Comparison of ENCODE assay signal across 21 cellular contexts in the genomic region with DNA sequence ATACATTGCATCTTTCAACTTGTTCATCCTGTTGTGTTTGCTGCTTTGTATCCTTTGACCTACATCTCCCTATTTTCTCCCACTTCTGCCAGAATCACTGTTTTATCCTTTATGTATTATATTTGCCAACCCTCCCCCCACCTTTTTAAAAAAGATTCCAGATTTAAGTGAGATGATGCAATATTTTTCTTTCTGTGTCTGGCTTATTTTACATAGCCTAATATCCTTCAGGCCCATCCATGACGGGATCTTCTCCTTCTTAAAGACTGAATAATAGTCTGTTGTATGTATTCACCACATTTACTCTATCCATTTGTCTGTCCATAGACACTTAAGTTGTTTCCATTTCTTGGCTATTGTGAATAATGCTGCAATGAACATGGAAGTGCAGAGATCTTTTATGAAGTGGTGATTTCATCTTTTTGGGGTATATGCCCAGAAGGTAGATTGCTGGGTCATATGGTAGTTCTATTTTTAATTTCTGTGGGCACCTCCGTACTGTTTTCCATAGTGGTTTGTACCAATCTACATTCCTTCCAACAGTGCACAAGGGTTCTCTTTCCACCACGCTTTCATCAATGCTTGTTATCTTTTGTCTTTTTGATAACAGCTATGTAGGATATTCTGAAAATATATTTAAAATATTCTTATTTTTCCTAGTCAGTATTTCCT.
DNase-seq lines count a peak whose midpoint lies in the region; ATAC-seq, FAIRE-seq and TF ChIP-seq lines count a peak whose summit lies in the region.
"Had no signal": no experiment of that assay in that cellular context is flagged by ENCODE, and none has a peak within 500 bp of the region (broad histone marks: within the 10 kb centered on the region; RNA-seq: fewer than 3 reads in every experiment).

No MANE protein-coding gene starts in this region.

- intact Hi-C loops in head of caudate nucleus (cut with DNase I): no loop called here

- CTCF ChIA-PET in HEK293 (lab: Yijun Ruan, JAX): interaction anchor here (0.6 kb wide), 1 partner anchor 16 kb away, joined by 3 read pairs; no protein-coding TSS in a partner anchor
- CTCF ChIA-PET in H1 (lab: Charles Lee; ENCODE audit: partially characterized antibody): no interaction called here

- H3K4me3 Mint-ChIP-seq in stimulated activated memory B cell treated with anti-CD40 and anti-IgM and Interleukin-4, amounts not matched to agents 10 μg/mL and 1 μg/mL and 100 μg/mL, for 72 hours: no peak overlapping the region
- H3K4me3 Mint-ChIP-seq: CD4-positive, CD25-positive, alpha-beta regulatory T cell; CD8-positive, alpha-beta memory T cell had no signal

- H3K56ac ChIP-seq in H1 (replicated peaks; ENCODE audit: insufficient read length, low read depth, low read length): no peak overlapping the region

- H3K36me3 ChIP-seq in HEK293 (ENCODE audit: control insufficient read depth in 2 of 2, insufficient read depth in 1 of 2, low read length in 2 of 2): no peaks in the 10 kb centered on the region
- no peaks in the 10 kb centered on the region for H3K36me3 ChIP-seq in adipocyte (ENCODE audit: control insufficient read depth, insufficient read depth, low read length, severe bottlenecking)
- H3K36me3 ChIP-seq in H1 (ENCODE audit: control insufficient read depth in 2 of 4, insufficient read depth in 4 of 4, low read length in 3 of 4): no peaks in the 10 kb centered on the region
- no peaks in the 10 kb centered on the region for H3K36me3 ChIP-seq in smooth muscle cell (ENCODE audit: low read depth)
- H3K36me3 ChIP-seq: BE2C, HAP-1 had no signal

- H3K9me3 Mint-ChIP-seq in stimulated activated memory B cell treated with anti-CD40 and anti-IgM and Interleukin-4, amounts not matched to agents 10 μg/mL and 1 μg/mL and 100 μg/mL, for 72 hours: no peaks in the 10 kb centered on the region
- H3K9me3 Mint-ChIP-seq: CD8-positive, alpha-beta memory T cell had no signal

- H2BK12ac ChIP-seq in H1 (ENCODE audit: low read depth, low read length): no peak overlapping the region

- TF ChIP-seq RAD21 in H1 (IDR thresholded peaks at IDR 0.05 in 1 of 2, conservative IDR thresholded peaks at IDR 0.05 in 1 of 2; ENCODE audit: low read depth in 2 of 2, low read length in 2 of 2): no peak

- H4K91ac ChIP-seq in H1 (replicated peaks; ENCODE audit: insufficient read length, low read length): no peak overlapping the region

- no peaks in the 10 kb centered on the region for H3K9me3 ChIP-seq in HEK293 (ENCODE audit: control insufficient read depth, insufficient read depth, low read depth, low read length)
- H3K9me3 ChIP-seq in adipocyte (ENCODE audit: control insufficient read depth, low read length): no peaks in the 10 kb centered on the region
- H3K9me3 ChIP-seq in H1 (ENCODE audit: insufficient read depth in 2 of 2, low read depth in 1 of 2, low read length in 1 of 2): no peaks in the 10 kb centered on the region
- no peaks in the 10 kb centered on the region for H3K9me3 ChIP-seq in smooth muscle cell (replicated peaks; ENCODE audit: low read depth)
- H3K9me3 ChIP-seq: BE2C, HAP-1 had no signal

- peaks cover 30% of the 10 kb centered on the region for H3K4me1 Mint-ChIP-seq in stimulated activated memory B cell treated with anti-CD40 and anti-IgM and Interleukin-4, amounts not matched to agents 10 μg/mL and 1 μg/mL and 100 μg/mL, for 72 hours

- H3K9ac ChIP-seq in adipocyte (ENCODE audit: low read length): no peak overlapping the region
- H3K9ac ChIP-seq in H1 (replicated peaks in 1 of 4; ENCODE audit: extremely low read depth in 1 of 4, low read depth in 3 of 4, low read length in 3 of 4): no peak overlapping the region
- no peak overlapping the region for H3K9ac ChIP-seq in smooth muscle cell (ENCODE audit: low read depth)

- TF ChIP-seq EP300 in H1 (IDR thresholded peaks at IDR 0.05; ENCODE audit: borderline replicate concordance in 1 of 2, low read depth in 2 of 2, low read length in 2 of 2): no peak

- H3K27ac ChIP-seq in HEK293 (ENCODE audit: extremely low read depth, low read depth, low read length): no peak overlapping the region
- no peak overlapping the region for H3K27ac ChIP-seq in H1 (ENCODE audit: low read depth, low read length)
- H3K27ac ChIP-seq in smooth muscle cell (ENCODE audit: low read depth): no peak overlapping the region

- H3K14ac ChIP-seq in H1 (ENCODE audit: insufficient read length): no peak overlapping the region

- H3K4me3 ChIP-seq in HEK293 (ENCODE audit: low read depth, low read length) (no peak overlapping the region), adipocyte (ENCODE audit: low read length) (no peak overlapping the region), H1 (ENCODE audit: extremely low read depth in 1 of 4, insufficient read depth in 2 of 4, low read depth in 3 of 4, low read length in 4 of 4) (no peak overlapping the region), smooth muscle cell (no peak overlapping the region)
- H3K4me3 ChIP-seq: GM12878, HAP-1 had no signal

- H3K4me1 ChIP-seq in HEK293 (ENCODE audit: control insufficient read depth, insufficient read depth, low read length) (peaks cover 5% of the 10 kb centered on the region; the same call in 1 of the 2 replicates), adipocyte (ENCODE audit: control insufficient read depth, insufficient read depth, low read length) (peaks cover 12% of the 10 kb centered on the region), H1 (replicated peaks in 1 of 4; ENCODE audit: control insufficient read depth in 3 of 4, insufficient read depth in 4 of 4, low read length in 3 of 4) (no peaks in the 10 kb centered on the region), smooth muscle cell (ENCODE audit: low read depth) (peaks cover 28% of the 10 kb centered on the region)
- H3K4me1 ChIP-seq: BE2C had no signal

- no peak overlapping the region for H2AFZ ChIP-seq in H1 (ENCODE audit: low read length)
- no peak overlapping the region for H2AFZ ChIP-seq in smooth muscle cell (ENCODE audit: low read depth)

- H2AK5ac ChIP-seq in H1 (ENCODE audit: low read depth, low read length): no peak overlapping the region

- no peak overlapping the region for H2BK120ac ChIP-seq in H1 (replicated peaks; ENCODE audit: low read depth, low read length)

- H3K27me3 ChIP-seq in adipocyte (replicated peaks; ENCODE audit: control insufficient read depth, insufficient read depth, low read length) (no peaks in the 10 kb centered on the region), H1 (replicated peaks in 1 of 4; ENCODE audit: control insufficient read depth in 3 of 4, extremely low read depth in 1 of 4, insufficient read depth in 3 of 4, low read length in 3 of 4) (no peaks in the 10 kb centered on the region), smooth muscle cell (ENCODE audit: low read depth) (no peaks in the 10 kb centered on the region)
- H3K27me3 ChIP-seq: BE2C had no signal

- POLR2A ChIA-PET in HEK293 (lab: Yijun Ruan, JAX) (no interaction called here), H1 (lab: Charles Lee; ENCODE audit: partially characterized antibody) (no interaction called here)

- no peak for TF ChIP-seq POLR2A in H1 (IDR thresholded peaks at IDR 0.05; ENCODE audit: control extremely low read depth in 1 of 2, low read depth in 2 of 2, low read length in 2 of 2)

- H3K18ac ChIP-seq in H1 (ENCODE audit: extremely low read depth, low read length): no peak overlapping the region

- H3K27ac Mint-ChIP-seq in stimulated activated memory B cell treated with anti-CD40 and anti-IgM and Interleukin-4, amounts not matched to agents 10 μg/mL and 1 μg/mL and 100 μg/mL, for 72 hours: no peak overlapping the region
- H3K27ac Mint-ChIP-seq: CD4-positive, CD25-positive, alpha-beta regulatory T cell; CD8-positive, alpha-beta memory T cell had no signal

- H3K27me3 Mint-ChIP-seq in stimulated activated memory B cell treated with anti-CD40 and anti-IgM and Interleukin-4, amounts not matched to agents 10 μg/mL and 1 μg/mL and 100 μg/mL, for 72 hours: no peaks in the 10 kb centered on the region
- H3K27me3 Mint-ChIP-seq: CD4-positive, CD25-positive, alpha-beta regulatory T cell; CD8-positive, alpha-beta memory T cell had no signal

- H3K36me3 Mint-ChIP-seq in stimulated activated memory B cell treated with anti-CD40 and anti-IgM and Interleukin-4, amounts not matched to agents 10 μg/mL and 1 μg/mL and 100 μg/mL, for 72 hours: peaks cover 11% of the 10 kb centered on the region

- H3K4me2 ChIP-seq in H1 (ENCODE audit: insufficient read depth in 1 of 2, low read depth in 2 of 2, low read length in 2 of 2): no peak overlapping the region
- peak overlapping the region; percentile 16 for H3K4me2 ChIP-seq in smooth muscle cell

- no peak overlapping the region for H2BK15ac ChIP-seq in H1 (ENCODE audit: low read length)

- no peak overlapping the region for H2BK5ac ChIP-seq in H1 (ENCODE audit: low read depth, low read length)

- no peaks in the 10 kb centered on the region; a peak in 2 of 4 replicates for H3K79me2 ChIP-seq in H1 (ENCODE audit: control insufficient read depth in 1 of 2, insufficient read depth in 2 of 2, low read length in 2 of 2)
- H3K79me2 ChIP-seq in smooth muscle cell (ENCODE audit: low read depth): no peaks in the 10 kb centered on the region

- FAIRE-seq in H1 (lab: Jason Lieb, UNC): no peak
- FAIRE-seq: A204.1, GM12878, GM19239, HTR-8/SVneo had no signal

- WGBS in H1 (ENCODE audit: extremely low coverage in 1 of 2, insufficient coverage in 1 of 2, insufficient read length in 1 of 2, insufficient replicate concordance in 2 of 2, low coverage in 1 of 2, low lambda C conversion rate in 2 of 2, missing lambda C conversion rate in 1 of 2), 2 experiments: 81% methylated on average over 3 of the region's 3 CpGs; no CpG with 5 or more reads in 1 of the 2 experiments
- WGBS in smooth muscle cell (ENCODE audit: low lambda C conversion rate): 51% methylated on average over 3 of the region's 3 CpGs

- H4K20me1 ChIP-seq in H1 (replicated peaks in 1 of 2; ENCODE audit: control insufficient read depth in 1 of 2, insufficient read depth in 2 of 2, low read length in 2 of 2) (no peaks in the 10 kb centered on the region), smooth muscle cell (ENCODE audit: low read depth) (no peaks in the 10 kb centered on the region)

- no peak overlapping the region for H3K4ac ChIP-seq in H1 (replicated peaks; ENCODE audit: insufficient read length, low read depth, low read length)

- TF ChIP-seq CTCF in HEK293 (tag by site-specific recombination; IDR thresholded peaks at IDR 0.05) (no peak), H1 (IDR thresholded peaks at IDR 0.05; ENCODE audit: control extremely low read depth in 1 of 3, insufficient read depth in 1 of 3, low read depth in 1 of 3, low read length in 3 of 3) (no peak), smooth muscle cell (IDR thresholded peaks at IDR 0.05; ENCODE audit: borderline replicate concordance, insufficient read depth, poor library complexity, severe bottlenecking) (no peak)

- no peak overlapping the region for H4K8ac ChIP-seq in H1 (ENCODE audit: extremely low read depth, insufficient read depth, low read length)

- peaks cover 16% of the 10 kb centered on the region for H3F3A ChIP-seq in smooth muscle cell (ENCODE audit: low read depth)

- H3K23me2 ChIP-seq in H1 (ENCODE audit: low read depth, low read length): no peaks in the 10 kb centered on the region

- H2BK20ac ChIP-seq in H1 (ENCODE audit: low read length): no peak overlapping the region

- DNase-seq in adipocyte (ENCODE audit: low read depth) (peak; percentile 14), H1 (ENCODE audit: low read depth in 1 of 2, low spot score in 2 of 2) (no peak), smooth muscle cell (lab: John Stamatoyannopoulos, UW; ENCODE audit: unreplicated experiment) (no peak), head of caudate nucleus (no peak)
- DNase-seq: ACHN; BE2C; C1 segment of cervical spinal cord; CD4-positive, CD25-positive, alpha-beta regulatory T cell; CD8-positive, alpha-beta memory T cell; COR-L47; DMS 273 treated with DMSO at 0.1 percent for 48 hours; DMS53; DND-41; EL had no signal

- H3K79me1 ChIP-seq in H1 (ENCODE audit: low read depth, low read length): no peaks in the 10 kb centered on the region

- ATAC-seq in stimulated activated memory B cell treated with anti-CD40 and anti-IgM and Interleukin-4, amounts not matched to agents 10 μg/mL and 1 μg/mL and 100 μg/mL, for 72 hours: no peak
- ATAC-seq: GM12878 had no signal

- H4K5ac ChIP-seq in H1 (ENCODE audit: insufficient read length, low read depth, low read length): no peak overlapping the region

- H3K23ac ChIP-seq in H1 (ENCODE audit: insufficient read length): no peak overlapping the region
